Comparison of ENCODE assay signal across 12 cellular contexts in the genomic region with DNA sequence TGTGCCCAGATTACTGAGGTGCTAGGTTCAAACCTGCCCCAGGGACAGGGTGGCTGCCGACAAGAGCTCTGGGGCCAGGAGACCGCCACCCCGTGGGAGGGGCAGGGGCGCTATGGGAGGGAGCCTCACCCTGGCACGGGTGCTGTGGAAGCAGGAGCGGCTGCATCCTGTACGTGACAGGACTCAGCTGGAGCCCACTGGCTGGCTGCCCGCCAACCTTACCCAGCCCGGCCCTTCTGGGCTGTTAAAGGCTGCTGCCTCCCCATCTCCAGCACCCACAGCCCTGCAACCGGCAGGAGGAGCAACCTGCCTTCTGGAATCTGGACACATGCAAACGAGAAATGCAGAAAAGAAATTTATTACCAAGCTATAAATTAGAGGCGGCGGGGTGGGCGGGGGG. TPM values are rescaled to one million over a fixed set of nuclear protein-coding genes. Genes with fewer than 3 reads are reported as not detected.
DNase-seq lines count a peak whose midpoint lies in the region; ATAC-seq, FAIRE-seq and TF ChIP-seq lines count a peak whose summit lies in the region.
"Had no signal": no experiment of that assay in that cellular context is flagged by ENCODE, and none has a peak within 500 bp of the region (broad histone marks: within the 10 kb centered on the region; RNA-seq: fewer than 3 reads in every experiment).

No MANE protein-coding gene starts in this region.

- TF ChIP-seq RAD21 in A549 (conservative IDR thresholded peaks at IDR 0.05 in 1 of 2, IDR thresholded peaks at IDR 0.05 in 1 of 2), result no peak
- TF ChIP-seq RAD21 in Ishikawa (IDR thresholded peaks at IDR 0.05; ENCODE audit: low read depth), result peak; percentile 33; the same call in 1 of the 2 replicates

- ATAC-seq in A549 (peak in 1 of 2 experiments; percentile 11; a peak in 3 of 6 replicates), HG03139 (IDR thresholded peaks at IDR 0.05; ENCODE audit: unreplicated experiment) (no peak)
- ATAC-seq in activated CD4-positive, CD25-positive, alpha-beta regulatory T cell treated with anti-CD3 and anti-CD28 coated beads, Interleukin-2, amount 50 U/mL, for 24 hours, result no peak

- DNase-seq in A549 (ENCODE audit: low read depth in 1 of 2, low spot score in 1 of 2) (no peak), astrocyte of the hippocampus (ENCODE audit: low read depth, low spot score) (peak; percentile 70), kidney epithelial cell (ENCODE audit: low read depth) (no peak), GM20000 (ENCODE audit: low spot score) (no peak), tibial nerve (ENCODE audit: low spot score in 2 of 2) (no peak)
- DNase-seq: activated T-cell treated with anti-CD3 and anti-CD28 coated beads, Interleukin-2, amount 50 U/mL, for 1 hour; NCI-H2029; RPMI8226 had no signal

- H3K9me3 ChIP-seq in A549, result no peaks in the 10 kb centered on the region
- no peaks in the 10 kb centered on the region for H3K9me3 ChIP-seq in tibial nerve

- H3K27ac ChIP-seq in A549, result no peak overlapping the region
- H3K27ac ChIP-seq in tibial nerve, result peak overlapping the region in 1 of 4 donors; percentile 53

- H3K27me3 ChIP-seq in kidney epithelial cell (ENCODE audit: control insufficient read depth, insufficient read depth, low read length) (no peaks in the 10 kb centered on the region), tibial nerve (no peaks in the 10 kb centered on the region)

- TF ChIP-seq POLR2A in A549 (IDR thresholded peaks at IDR 0.05; ENCODE audit: low read length), result no peak
- TF ChIP-seq POLR2A in tibial nerve (IDR thresholded peaks at IDR 0.05), result no peak

- POLR2A ChIA-PET in A549 (lab: Yijun Ruan, JAX), result no interaction called here

- H3K4me1 ChIP-seq in A549 (peaks cover 19% of the 10 kb centered on the region; the same call in 2 of the 3 replicates), tibial nerve (peaks cover 0 to 53% (median 4%) of the 10 kb centered on the region in 4 donors)

- H3K36me3 ChIP-seq in kidney epithelial cell (ENCODE audit: control insufficient read depth, insufficient read depth, low read length), result peaks cover 4% of the 10 kb centered on the region
- H3K36me3 ChIP-seq in tibial nerve, result peaks cover 0 to 62% (median 8%) of the 10 kb centered on the region in 3 donors

- H3K4me3 ChIP-seq in A549 (no peak overlapping the region), kidney epithelial cell (ENCODE audit: low read depth, low read length) (no peak overlapping the region), tibial nerve (no peak overlapping the region)

- H3K4me2 ChIP-seq in A549, result no peak overlapping the region

- no peak for FAIRE-seq in A549 (lab: Jason Lieb, UNC)
- FAIRE-seq: H54 had no signal

- CTCF ChIA-PET in A549 (lab: Yijun Ruan, JAX), result interaction anchor here (1.3 to 22.8 kb wide), 9 partner anchors 10 to 139 kb away, joined by 3 to 423 read pairs (median 10); a partner anchor contains a TSS

- 72% methylated on average over 10 of the region's 14 CpGs for WGBS in A549 (ENCODE audit: missing lambda C conversion rate)
- WGBS in tibial nerve, 2 donors, result 46 to 58% methylated on average over 9 to 14 of the region's 14 CpGs

- TF ChIP-seq EP300 in A549 (IDR thresholded peaks at IDR 0.05), result no peak
- no peak for TF ChIP-seq EP300 in Ishikawa (IDR thresholded peaks at IDR 0.05; ENCODE audit: borderline replicate concordance)
- no peak for TF ChIP-seq EP300 in tibial nerve (IDR thresholded peaks at IDR 0.05)

- TF ChIP-seq CTCF in A549 (IDR thresholded peaks at IDR 0.05), result no peak
- TF ChIP-seq CTCF in kidney epithelial cell (IDR thresholded peaks at IDR 0.05; ENCODE audit: insufficient read depth, low read length, poor library complexity, severe bottlenecking), result peak; percentile 9
- TF ChIP-seq CTCF in GM20000 (IDR thresholded peaks at IDR 0.05; ENCODE audit: extremely low read depth, missing control alignments), result no peak
- no peak for TF ChIP-seq CTCF in tibial nerve (IDR thresholded peaks at IDR 0.05)

TF ChIP-seq in A549, 52 proteins besides CTCF, POLR2A, EP300 and RAD21:
- no peak for TF ChIP-seq CBX2 (IDR thresholded peaks at IDR 0.05; ENCODE audit: borderline replicate concordance, low read depth)
- 0 out of 2 replicates have a peak, but pooled peaks have one; percentile 4 for TF ChIP-seq GATA3 (IDR thresholded peaks at IDR 0.05; ENCODE audit: borderline replicate concordance)
TF ChIP-seq in A549: peak in this region for 1.

TF ChIP-seq in Ishikawa, 13 proteins besides CTCF, POLR2A, EP300 and RAD21:
- TF ChIP-seq NFIC (IDR thresholded peaks at IDR 0.05), result peak; percentile 78
- TF ChIP-seq TCF12 (IDR thresholded peaks at IDR 0.05; ENCODE audit: low read depth), result no peak
- no peak for TF ChIP-seq EGR1 (IDR thresholded peaks at IDR 0.05)

RNA-seq across cellular contexts. Expression of a gene that starts 11.2 kb away (rescaled TPM):
- polyA plus RNA-seq in A549 (2011; rRNA removed) (42.5 and 55.1 TPM in 2 replicates), A549 (2017; fragmentation: RNase III; extraction: RNeasy Plus Mini Kit Qiagen cat#74134 plus additional on column Dnase treatment) (58.7 to 64.3 TPM (median 59.1 TPM) in 3 replicates)
- 169 and 194 TPM in 2 replicates for polyA plus RNA-seq in A549 (2012; cell fraction: cytosol; rRNA removed)
- 144 and 160 TPM in 2 replicates for polyA plus RNA-seq in A549 (2012; cell fraction: nucleus; rRNA removed)
- 9.2 and 9.3 TPM in 2 replicates for polyA minus RNA-seq in A549 (2011; rRNA and poly(A)+ RNA removed)
- total RNA-seq in kidney epithelial cell (58.1 and 62.8 TPM in 2 replicates), tibial nerve (10 to 100 TPM; 45.1 to 95.1 (median 60.7) TPM)

RNA-seq across cellular contexts. Expression of a gene that starts 24.0 kb away (rescaled TPM):
- 5.5 and 6.8 TPM in 2 replicates for polyA plus RNA-seq in A549 (2011; rRNA removed)
- polyA plus RNA-seq in A549 (2012; cell fraction: cytosol; rRNA removed), result 20.8 and 29.4 TPM in 2 replicates
- 37.1 and 54.5 TPM in 2 replicates for polyA plus RNA-seq in A549 (2012; cell fraction: nucleus; rRNA removed)
- 15.8 to 19.5 TPM (median 16.3 TPM) in 3 replicates for polyA plus RNA-seq in A549 (2017; fragmentation: RNase III; extraction: RNeasy Plus Mini Kit Qiagen cat#74134 plus additional on column Dnase treatment)
- polyA minus RNA-seq in A549 (2011; rRNA and poly(A)+ RNA removed), result 3.3 and 6.4 TPM in 2 replicates
- total RNA-seq in kidney epithelial cell, result 11.5 and 14.7 TPM in 2 replicates
- total RNA-seq in tibial nerve, result 10 to 100 TPM in 3 of 4 donors, 1 to 10 TPM in 1; 9.0 to 11.1 (median 10.8) TPM

RNA-seq across cellular contexts. Expression of a gene that starts 31.7 kb away (rescaled TPM):
- polyA plus RNA-seq in A549 (2011; rRNA removed) (2.0 and 2.3 TPM in 2 replicates), A549 (2017; fragmentation: RNase III; extraction: RNeasy Plus Mini Kit Qiagen cat#74134 plus additional on column Dnase treatment) (4.0 to 4.7 TPM (median 4.2 TPM) in 3 replicates)
- 6.1 and 9.5 TPM in 2 replicates for polyA plus RNA-seq in A549 (2012; cell fraction: cytosol; rRNA removed)
- 14.0 and 32.6 TPM in 2 replicates for polyA plus RNA-seq in A549 (2012; cell fraction: nucleus; rRNA removed)
- 1.3 and 1.8 TPM in 2 replicates for polyA minus RNA-seq in A549 (2011; rRNA and poly(A)+ RNA removed)
- total RNA-seq in kidney epithelial cell (60.4 and 73.5 TPM in 2 replicates), tibial nerve (10 to 100 TPM; 31.0 to 58.1 (median 32.9) TPM)
